In genomic region chr4:6869944-6870343, GRCh38 we compare ENCODE assay signal across 31 cellular contexts. TPM values are rescaled to one million over a fixed set of nuclear protein-coding genes. Genes with fewer than 3 reads are reported as not detected.
A peak's percentile ranks its signal among the peaks of the same experiment; 100 is the strongest.
DNase-seq lines count a peak whose midpoint lies in the region; ATAC-seq and TF ChIP-seq lines count a peak whose summit lies in the region.
"Had no signal": no experiment of that assay in that cellular context is flagged by ENCODE, and none has a peak within 500 bp of the region (broad histone marks: within the 10 kb centered on the region; RNA-seq: fewer than 3 reads in every experiment).

No MANE protein-coding gene starts in this region.

- H2AFZ ChIP-seq in GM23338 = no peak overlapping the region
- H2AFZ ChIP-seq in osteoblast (ENCODE audit: low read length) = no peak overlapping the region

- no peak overlapping the region for H3K4me3 ChIP-seq in GM23338
- no peak overlapping the region for H3K4me3 ChIP-seq in osteoblast (ENCODE audit: insufficient read depth, low read length)
- H3K4me3 ChIP-seq: BLaER1, colonic mucosa, SJSA1, testis had no signal

- POLR2A ChIA-PET in RWPE1 (lab: Yijun Ruan, JAX; ENCODE audit: low non-redundant PET) = no interaction called here

- no peaks in the 10 kb centered on the region for H3K9me2 ChIP-seq in GM23338 (ENCODE audit: insufficient read depth)

- CTCF ChIA-PET in RWPE1 (lab: Yijun Ruan, JAX) = no interaction called here

- H4K20me1 ChIP-seq in GM23338 (replicated peaks; ENCODE audit: insufficient read depth) (peaks cover 17% of the 10 kb centered on the region), osteoblast (ENCODE audit: insufficient read depth, low read length) (peaks cover 8% of the 10 kb centered on the region)

- H3K79me2 ChIP-seq in GM23338 (replicated peaks; ENCODE audit: insufficient read depth) (no peaks in the 10 kb centered on the region), osteoblast (ENCODE audit: insufficient read depth, low read length) (peaks cover 6% of the 10 kb centered on the region)

- peaks cover 31% of the 10 kb centered on the region for H3K36me3 Mint-ChIP-seq in GM23338 (ENCODE audit: low read depth)
- H3K36me3 Mint-ChIP-seq in glutamatergic neuron (ENCODE audit: unreplicated experiment) = peaks cover 13% of the 10 kb centered on the region

- H3K4me1 ChIP-seq in GM23338 (ENCODE audit: insufficient read depth) = no peaks in the 10 kb centered on the region
- H3K4me1 ChIP-seq in osteoblast (ENCODE audit: insufficient read depth, low read length) = no peaks in the 10 kb centered on the region
- H3K4me1 ChIP-seq: Caco-2, colonic mucosa, SJSA1, testis had no signal

- H3K4me1 Mint-ChIP-seq in GM23338 = 0 out of 3 replicates have a peak, but pooled peaks cover 2% of the 10 kb centered on the region
- peaks cover 26% of the 10 kb centered on the region for H3K4me1 Mint-ChIP-seq in glutamatergic neuron (ENCODE audit: low read depth, unreplicated experiment)

- no peaks in the 10 kb centered on the region for H3K9me3 ChIP-seq in osteoblast (ENCODE audit: low read depth, low read length)
- H3K9me3 ChIP-seq: BLaER1, Caco-2, colonic mucosa, SJSA1, testis had no signal

- ATAC-seq in GM23338 (peak; percentile 36), GM18873 (IDR thresholded peaks at IDR 0.05; ENCODE audit: low FRiP score, unreplicated experiment) (no peak), HG03520 (IDR thresholded peaks at IDR 0.05; ENCODE audit: unreplicated experiment) (no peak)
- ATAC-seq: Panc1; stimulated activated memory B cell treated with anti-CD40 and anti-IgM and Interleukin-4, amounts not matched to agents 10 μg/mL and 1 μg/mL and 100 μg/mL, for 72 hours had no signal

- no peak overlapping the region for H3K4me2 ChIP-seq in GM23338
- no peak overlapping the region for H3K4me2 ChIP-seq in osteoblast (ENCODE audit: insufficient read depth, low read length)
- H3K4me2 ChIP-seq: BLaER1 had no signal

- no peak overlapping the region for H3K27ac ChIP-seq in GM23338 (ENCODE audit: low read depth)
- peak overlapping the region; percentile 36 for H3K27ac ChIP-seq in RWPE1
- no peak overlapping the region for H3K27ac ChIP-seq in osteoblast (ENCODE audit: low read depth, low read length)
- H3K27ac ChIP-seq: BLaER1, colonic mucosa, SJSA1, testis had no signal

- H3K9me3 Mint-ChIP-seq in GM23338 (no peaks in the 10 kb centered on the region), glutamatergic neuron (ENCODE audit: unreplicated experiment) (peaks cover 8% of the 10 kb centered on the region)
- H3K9me3 Mint-ChIP-seq: activated T-helper 1 cell treated with anti-CD3 and anti-CD28 coated beads, Interleukin-12 subunit alpha, Interleukin-12 subunit beta, Interleukin-2, Interleukin-4 antibody, amounts not matched to agents 30 ng/mL and 10 ng/mL and 1 ng/mL, durations not matched to agents 14 hours and 24 hours and 36 hours; immature natural killer cell; naive B cell; stimulated activated memory B cell treated with anti-CD40 and anti-IgM and Interleukin-4, amounts not matched to agents 10 μg/mL and 1 μg/mL and 100 μg/mL, for 72 hours had no signal

- DNase-seq in GM23338 (ENCODE audit: low spot score) (no peak), RWPE1 (ENCODE audit: low spot score) (no peak), glutamatergic neuron (peak; percentile 27), osteoblast (ENCODE audit: insufficient read length, low spot score, missing footprints) (peak; percentile 50), GM19240 (ENCODE audit: insufficient read length, low spot score) (no peak), NCI-H187 treated with DMSO at 0.1 percent for 48 hours (lab: John Stamatoyannopoulos, UW) (no peak)
- DNase-seq: activated CD4-positive, alpha-beta T cell treated with anti-CD3 and anti-CD28 coated beads, Interleukin-2, amount 50 U/mL, for 48 hours; activated naive CD4-positive, alpha-beta T cell treated with anti-CD3 and anti-CD28 coated beads, Interleukin-2, amount 50 U/mL, for 16 hours; amniotic stem cell; Caco-2; colonic mucosa; DND-41; effector memory CD4-positive, alpha-beta T cell; foreskin melanocyte; hippocampal formation; immature natural killer cell; Karpas-422; naive B cell; NCI-H2171; NCI-H510A; occipital lobe; stimulated activated CD4-positive, alpha-beta T cell treated with anti-CD3 and anti-CD28 coated beads, Interleukin-4, amount 100 ng/mL, for 24 hours; T-helper 1 cell; testis had no signal

- H3K27ac Mint-ChIP-seq in GM23338 (no peak overlapping the region), glutamatergic neuron (ENCODE audit: unreplicated experiment) (no peak overlapping the region)
- H3K27ac Mint-ChIP-seq: activated T-helper 1 cell treated with anti-CD3 and anti-CD28 coated beads, Interleukin-12 subunit alpha, Interleukin-12 subunit beta, Interleukin-2, Interleukin-4 antibody, amounts not matched to agents 30 ng/mL and 10 ng/mL and 1 ng/mL, durations not matched to agents 14 hours and 24 hours and 36 hours; stimulated activated memory B cell treated with anti-CD40 and anti-IgM and Interleukin-4, amounts not matched to agents 10 μg/mL and 1 μg/mL and 100 μg/mL, for 72 hours had no signal

- peaks cover 6% of the 10 kb centered on the region for H3K27me3 Mint-ChIP-seq in GM23338 (ENCODE audit: insufficient read depth, low read depth, poor library complexity)
- peaks cover 5% of the 10 kb centered on the region for H3K27me3 Mint-ChIP-seq in glutamatergic neuron (ENCODE audit: unreplicated experiment)
- H3K27me3 Mint-ChIP-seq: naive B cell; stimulated activated memory B cell treated with anti-CD40 and anti-IgM and Interleukin-4, amounts not matched to agents 10 μg/mL and 1 μg/mL and 100 μg/mL, for 72 hours had no signal

- H3K4me3 Mint-ChIP-seq in GM23338 = no peak overlapping the region
- no peak overlapping the region for H3K4me3 Mint-ChIP-seq in glutamatergic neuron (ENCODE audit: unreplicated experiment)
- H3K4me3 Mint-ChIP-seq: activated T-helper 1 cell treated with anti-CD3 and anti-CD28 coated beads, Interleukin-12 subunit alpha, Interleukin-12 subunit beta, Interleukin-2, Interleukin-4 antibody, amounts not matched to agents 30 ng/mL and 10 ng/mL and 1 ng/mL, durations not matched to agents 14 hours and 24 hours and 36 hours; immature natural killer cell; naive B cell; stimulated activated memory B cell treated with anti-CD40 and anti-IgM and Interleukin-4, amounts not matched to agents 10 μg/mL and 1 μg/mL and 100 μg/mL, for 72 hours had no signal

- no peak for TF ChIP-seq CTCF in GM23338 (conservative IDR thresholded peaks at IDR 0.05; ENCODE audit: low read depth in 2 of 2)
- TF ChIP-seq CTCF in RWPE1 (conservative IDR thresholded peaks at IDR 0.05; ENCODE audit: low read depth) = no peak
- no peak for TF ChIP-seq CTCF in glutamatergic neuron (IDR thresholded peaks at IDR 0.05; ENCODE audit: partially characterized antibody, unreplicated experiment)
- no peak for TF ChIP-seq CTCF in osteoblast (IDR thresholded peaks at IDR 0.05; ENCODE audit: extremely low read depth, low read depth, low read length)

- H3K27me3 ChIP-seq in GM23338 (ENCODE audit: insufficient read depth) = no peaks in the 10 kb centered on the region
- no peaks in the 10 kb centered on the region for H3K27me3 ChIP-seq in osteoblast (ENCODE audit: insufficient read depth, low read length)
- H3K27me3 ChIP-seq: BLaER1, colonic mucosa, SJSA1, testis had no signal

- H3F3A ChIP-seq in GM23338 (replicated peaks; ENCODE audit: low read depth) = 0 out of 2 replicates have a peak, but pooled peaks cover 9% of the 10 kb centered on the region

- H3K36me3 ChIP-seq in GM23338 (ENCODE audit: insufficient read depth) (peaks cover 4% of the 10 kb centered on the region), osteoblast (ENCODE audit: insufficient read depth, low read length) (peaks cover 31% of the 10 kb centered on the region)

TF ChIP-seq in GM23338, 12 proteins besides CTCF, POLR2A, EP300 and RAD21 (continues in another document):
- TF ChIP-seq JUNB (IDR thresholded peaks at IDR 0.05; ENCODE audit: unreplicated experiment) = no peak
- no peak for TF ChIP-seq POLR2AphosphoS5 (IDR thresholded peaks at IDR 0.05; ENCODE audit: low read depth)
- TF ChIP-seq EZH2 (IDR thresholded peaks at IDR 0.05; ENCODE audit: low read depth, unreplicated experiment) = no peak

RNA-seq across cellular contexts. Expression of gene TBC1D14, which starts 39.7 kb away (rescaled TPM):
- 59.7 and 66.3 TPM in 2 replicates for total RNA-seq in GM23338 (2014; rRNA removed; shearing (Covaris generic))
- polyA plus RNA-seq in GM23338 (2016; fragmentation: Nextera tagmentation; extraction: Ambion mirVana) = 15.8 and 18.2 TPM in 2 replicates
- total RNA-seq in glutamatergic neuron (ENCODE audit: unreplicated experiment) (82.2 TPM), osteoblast (39.4 and 42.1 TPM in 2 replicates)

Comparison
In these comparisons a context has a peak if more than half of its experiments do, and no peak if none do; other contexts are left out.
1. DNase-seq: peak in glutamatergic neuron (single experiment) and osteoblast (single experiment); none in GM23338 (single experiment), RWPE1 (single experiment), GM19240 (single experiment) and NCI-H187 treated with DMSO at 0.1 percent for 48 hours (single experiment).